2 cellular contexts compared by ENCODE assay signal in the genomic region with DNA sequence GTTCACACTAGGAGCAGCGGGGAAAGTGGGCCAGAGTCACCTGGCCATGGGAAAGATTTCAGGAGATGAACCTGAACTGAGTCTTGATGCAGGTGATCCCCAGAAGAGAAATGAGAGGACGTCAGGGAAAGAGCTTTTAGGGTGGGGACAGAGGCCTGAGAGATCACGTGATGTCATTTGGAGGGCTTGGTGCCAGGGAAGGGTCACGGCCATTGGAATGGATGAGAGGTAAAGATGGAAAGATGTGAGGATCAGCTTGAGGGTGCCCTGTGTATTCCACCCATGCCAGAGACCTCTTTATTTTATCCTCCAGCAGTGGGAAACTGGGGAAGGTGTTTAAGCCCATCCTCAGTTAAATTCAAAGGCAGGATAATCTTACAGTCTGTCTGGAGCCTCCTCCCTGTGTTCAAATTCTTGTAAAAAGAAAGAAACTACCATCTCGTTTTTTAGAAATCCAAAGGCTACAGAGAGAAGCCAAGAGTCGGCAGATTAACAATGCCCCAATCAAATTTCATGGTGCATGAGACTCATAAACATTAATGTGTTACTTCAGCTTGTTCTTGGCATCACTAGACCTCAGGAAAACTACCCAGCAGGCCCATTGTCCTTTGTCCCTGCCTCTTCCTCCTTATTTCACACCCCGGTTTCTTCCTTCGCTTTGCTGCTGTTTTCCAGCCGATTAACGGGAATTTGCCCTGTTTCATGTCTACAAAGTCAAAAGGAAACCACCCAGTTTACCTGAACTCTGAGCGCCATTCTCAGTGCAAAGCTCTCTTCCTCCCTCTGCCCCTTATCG.
A peak's percentile ranks its signal among the peaks of the same experiment; 100 is the strongest.
TF ChIP-seq lines count a peak whose summit lies in the region.

No MANE protein-coding gene starts in this region.

TF ChIP-seq in K562, 482 proteins besides CTCF, POLR2A, EP300 and RAD21:
- TF ChIP-seq, protein P1, sequence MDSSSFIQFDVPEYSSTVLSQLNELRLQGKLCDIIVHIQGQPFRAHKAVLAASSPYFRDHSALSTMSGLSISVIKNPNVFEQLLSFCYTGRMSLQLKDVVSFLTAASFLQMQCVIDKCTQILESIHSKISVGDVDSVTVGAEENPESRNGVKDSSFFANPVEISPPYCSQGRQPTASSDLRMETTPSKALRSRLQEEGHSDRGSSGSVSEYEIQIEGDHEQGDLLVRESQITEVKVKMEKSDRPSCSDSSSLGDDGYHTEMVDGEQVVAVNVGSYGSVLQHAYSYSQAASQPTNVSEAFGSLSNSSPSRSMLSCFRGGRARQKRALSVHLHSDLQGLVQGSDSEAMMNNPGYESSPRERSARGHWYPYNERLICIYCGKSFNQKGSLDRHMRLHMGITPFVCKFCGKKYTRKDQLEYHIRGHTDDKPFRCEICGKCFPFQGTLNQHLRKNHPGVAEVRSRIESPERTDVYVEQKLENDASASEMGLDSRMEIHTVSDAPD (CRISPR knock-in tag; IDR thresholded peaks at IDR 0.05) = no peak
- TF ChIP-seq RAD51 (IDR thresholded peaks at IDR 0.05; ENCODE audit: borderline replicate concordance, low read depth) = peak; percentile 55; the same call in 1 of the 2 replicates
- TF ChIP-seq, protein P2, sequence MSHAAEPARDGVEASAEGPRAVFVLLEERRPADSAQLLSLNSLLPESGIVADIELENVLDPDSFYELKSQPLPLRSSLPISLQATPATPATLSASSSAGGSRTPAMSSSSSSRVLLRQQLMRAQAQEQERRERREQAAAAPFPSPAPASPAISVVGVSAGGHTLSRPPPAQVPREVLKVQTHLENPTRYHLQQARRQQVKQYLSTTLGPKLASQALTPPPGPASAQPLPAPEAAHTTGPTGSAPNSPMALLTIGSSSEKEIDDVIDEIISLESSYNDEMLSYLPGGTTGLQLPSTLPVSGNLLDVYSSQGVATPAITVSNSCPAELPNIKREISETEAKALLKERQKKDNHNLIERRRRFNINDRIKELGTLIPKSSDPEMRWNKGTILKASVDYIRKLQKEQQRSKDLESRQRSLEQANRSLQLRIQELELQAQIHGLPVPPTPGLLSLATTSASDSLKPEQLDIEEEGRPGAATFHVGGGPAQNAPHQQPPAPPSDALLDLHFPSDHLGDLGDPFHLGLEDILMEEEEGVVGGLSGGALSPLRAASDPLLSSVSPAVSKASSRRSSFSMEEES (CRISPR knock-in tag; IDR thresholded peaks at IDR 0.05) = peak; percentile 67
- no peak for TF ChIP-seq MECOM (CRISPR knock-in tag; IDR thresholded peaks at IDR 0.05)
- TF ChIP-seq CBFA2T2 (conservative IDR thresholded peaks at IDR 0.05) = 0 out of 2 replicates have a peak, but pooled peaks have one; percentile 16
- TF ChIP-seq, protein P3, sequence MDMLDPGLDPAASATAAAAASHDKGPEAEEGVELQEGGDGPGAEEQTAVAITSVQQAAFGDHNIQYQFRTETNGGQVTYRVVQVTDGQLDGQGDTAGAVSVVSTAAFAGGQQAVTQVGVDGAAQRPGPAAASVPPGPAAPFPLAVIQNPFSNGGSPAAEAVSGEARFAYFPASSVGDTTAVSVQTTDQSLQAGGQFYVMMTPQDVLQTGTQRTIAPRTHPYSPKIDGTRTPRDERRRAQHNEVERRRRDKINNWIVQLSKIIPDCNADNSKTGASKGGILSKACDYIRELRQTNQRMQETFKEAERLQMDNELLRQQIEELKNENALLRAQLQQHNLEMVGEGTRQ (CRISPR knock-in tag; IDR thresholded peaks at IDR 0.05) = peak; percentile 31; the same call in 1 of the 2 replicates
- TF ChIP-seq KLF6 (CRISPR knock-in tag; IDR thresholded peaks at IDR 0.05; ENCODE audit: borderline replicate concordance) = no peak
- TF ChIP-seq FOXA3 (CRISPR knock-in tag; conservative IDR thresholded peaks at IDR 0.05 in 1 of 2, IDR thresholded peaks at IDR 0.05 in 1 of 2) = no peak
- TF ChIP-seq TOE1 (IDR thresholded peaks at IDR 0.05; ENCODE audit: borderline replicate concordance) = peak; percentile 57; the same call in 1 of the 2 replicates
- TF ChIP-seq TOE1 (CRISPR knock-in tag; IDR thresholded peaks at IDR 0.05; ENCODE audit: borderline replicate concordance, low read depth) = no peak

TF ChIP-seq in HEK293T, 16 proteins besides CTCF, POLR2A, EP300 and RAD21 (continued from another document):
- TF ChIP-seq SP1 (IDR thresholded peaks at IDR 0.05) = no peak
TF ChIP-seq in HEK293T: peak in this region for 0.
